In genomic region chr20:59923514-59923913, GRCh38 we compare ENCODE assay signal across 25 cellular contexts. TPM values are rescaled to one million over a fixed set of nuclear protein-coding genes. Genes with fewer than 3 reads are reported as not detected.
A peak's percentile ranks its signal among the peaks of the same experiment; 100 is the strongest.
DNase-seq lines count a peak whose midpoint lies in the region; ATAC-seq and TF ChIP-seq lines count a peak whose summit lies in the region.
"Had no signal": no experiment of that assay in that cellular context is flagged by ENCODE, and none has a peak within 500 bp of the region (broad histone marks: within the 10 kb centered on the region; RNA-seq: fewer than 3 reads in every experiment).

No MANE protein-coding gene starts in this region.

- intact Hi-C loops in Calu3 (cut with micrococcal nuclease; ENCODE audit: unreplicated experiment): loop anchor here (5.0 kb wide), 1 partner anchor 151 kb away; no protein-coding TSS in a partner anchor

- DNase-seq in Calu3 (no peak), kidney tubule cell (ENCODE audit: low spot score) (peak; percentile 13), NCI-H1417 treated with DMSO at 0.1 percent for 48 hours (lab: John Stamatoyannopoulos, UW) (no peak)
- DNase-seq: C1 segment of cervical spinal cord; CD4-positive, alpha-beta memory T cell; COR-L47; DMS 273 treated with DMSO at 0.1 percent for 48 hours; DND-41; GM23248; H9; HFFc6; KBM-7; MM.1S; NCI-H1694; NCI-H2029 treated with DMSO at 0.1 percent for 48 hours; NCI-H446 treated with DMSO at 0.1 percent for 48 hours; NCI-H526; NCI-H82; SHP77 treated with DMSO at 0.1 percent for 48 hours had no signal

- no peaks in the 10 kb centered on the region for H3K9me3 ChIP-seq in HEK293 (ENCODE audit: control insufficient read depth, insufficient read depth, low read depth, low read length)

- peaks cover 4% of the 10 kb centered on the region for H3K36me3 Mint-ChIP-seq in Calu3 (ENCODE audit: insufficient read depth, unreplicated experiment)
- no peaks in the 10 kb centered on the region for H3K36me3 Mint-ChIP-seq in activated T-helper 17 cell treated with anti-CD3 and anti-CD28 coated beads, Interleukin-2, amount 50 U/mL, for 72 hours (ENCODE audit: low read depth)
- H3K36me3 Mint-ChIP-seq: CD4-positive, alpha-beta memory T cell had no signal

- peak; percentile 45 for ATAC-seq in activated T-helper 17 cell treated with anti-CD3 and anti-CD28 coated beads, Interleukin-2, amount 50 U/mL, for 72 hours (replicated peaks)
- no peak for ATAC-seq in esophagus mucosa
- no peak for ATAC-seq in HG03175 (IDR thresholded peaks at IDR 0.05; ENCODE audit: unreplicated experiment)
- ATAC-seq: Panc1 had no signal

- H3K27me3 Mint-ChIP-seq in Calu3 (ENCODE audit: unreplicated experiment): no peaks in the 10 kb centered on the region
- H3K27me3 Mint-ChIP-seq in activated T-helper 17 cell treated with anti-CD3 and anti-CD28 coated beads, Interleukin-2, amount 50 U/mL, for 72 hours: no peaks in the 10 kb centered on the region

- peaks cover 55% of the 10 kb centered on the region for H3K4me1 Mint-ChIP-seq in Calu3 (ENCODE audit: low read depth, unreplicated experiment)
- H3K4me1 Mint-ChIP-seq in activated T-helper 17 cell treated with anti-CD3 and anti-CD28 coated beads, Interleukin-2, amount 50 U/mL, for 72 hours: no peaks in the 10 kb centered on the region
- H3K4me1 Mint-ChIP-seq: CD4-positive, alpha-beta memory T cell had no signal

- H3K4me3 ChIP-seq in HEK293 (ENCODE audit: low read depth, low read length): no peak overlapping the region
- H3K4me3 ChIP-seq: GM23248, SK-N-MC had no signal

- POLR2A ChIA-PET in HEK293 (lab: Yijun Ruan, JAX): no interaction called here

- H3K36me3 ChIP-seq in HEK293 (ENCODE audit: control insufficient read depth in 2 of 2, insufficient read depth in 1 of 2, low read length in 2 of 2): no peaks in the 10 kb centered on the region

- no peaks in the 10 kb centered on the region for H3K9me3 Mint-ChIP-seq in Calu3 (ENCODE audit: low read depth, unreplicated experiment)
- no peaks in the 10 kb centered on the region for H3K9me3 Mint-ChIP-seq in activated T-helper 17 cell treated with anti-CD3 and anti-CD28 coated beads, Interleukin-2, amount 50 U/mL, for 72 hours
- H3K9me3 Mint-ChIP-seq: CD4-positive, alpha-beta memory T cell; H9; HFFc6 had no signal

- H3K27ac ChIP-seq in HEK293 (ENCODE audit: extremely low read depth, low read depth, low read length): no peak overlapping the region
- H3K27ac ChIP-seq: GM23248, SK-N-MC had no signal

- CTCF ChIA-PET in Calu3 (lab: Charles Lee): interaction anchor here (1.0 kb wide), 1 partner anchor 11 kb away, joined by 3 read pairs; no protein-coding TSS in a partner anchor
- CTCF ChIA-PET in HEK293 (lab: Yijun Ruan, JAX): interaction anchor here (0.7 to 0.9 kb wide), 2 partner anchors 11 to 21 kb away, joined by 5 to 6 read pairs; no protein-coding TSS in a partner anchor

- peaks cover 28% of the 10 kb centered on the region for H3K4me1 ChIP-seq in HEK293 (ENCODE audit: control insufficient read depth, insufficient read depth, low read length)

- no TSS peak for BruUV-seq in Calu3 (replicated peaks; lab: Mats Ljungman, UMichigan)

- no peak overlapping the region for H3K4me3 Mint-ChIP-seq in Calu3 (ENCODE audit: low read depth, unreplicated experiment)
- no peak overlapping the region for H3K4me3 Mint-ChIP-seq in activated T-helper 17 cell treated with anti-CD3 and anti-CD28 coated beads, Interleukin-2, amount 50 U/mL, for 72 hours
- H3K4me3 Mint-ChIP-seq: H9, HFFc6 had no signal

- peak overlapping the region; percentile 26 for H3K27ac Mint-ChIP-seq in Calu3 (ENCODE audit: unreplicated experiment)
- no peak overlapping the region for H3K27ac Mint-ChIP-seq in activated T-helper 17 cell treated with anti-CD3 and anti-CD28 coated beads, Interleukin-2, amount 50 U/mL, for 72 hours
- H3K27ac Mint-ChIP-seq: CD4-positive, alpha-beta memory T cell; H9; HFFc6 had no signal

- TF ChIP-seq CTCF in Calu3 (IDR thresholded peaks at IDR 0.05; ENCODE audit: unreplicated experiment) (no peak), HEK293 (tag by site-specific recombination; IDR thresholded peaks at IDR 0.05) (no peak)

TF ChIP-seq in HEK293, 187 proteins besides CTCF, POLR2A, EP300 and RAD21:
- TF ChIP-seq ATF2 (tag by site-specific recombination; IDR thresholded peaks at IDR 0.05; ENCODE audit: low read depth) (peak; percentile 67), ZNF19 (tag by site-specific recombination; IDR thresholded peaks at IDR 0.05; ENCODE audit: low read depth) (no peak), ZNF664 (tag by site-specific recombination; IDR thresholded peaks at IDR 0.05) (peak; percentile 39; the same call in 1 of the 2 replicates), BCL11B (tag by site-specific recombination; IDR thresholded peaks at IDR 0.05; ENCODE audit: low read depth) (no peak)

RNA-seq across cellular contexts. Expression of gene SYCP2, which starts 9.9 kb away (rescaled TPM):
- 56.0 and 58.1 TPM in 2 replicates for total RNA-seq in Calu3 (2022)
- total RNA-seq in activated T-helper 17 cell treated with anti-CD3 and anti-CD28 coated beads, Interleukin-2, amount 50 U/mL, for 72 hours: 1 to 10 TPM; 2.5 to 6.7 TPM
- total RNA-seq in esophagus mucosa: 0.60 TPM

RNA-seq across cellular contexts. Expression of gene PPP1R3D, which starts 16.6 kb away (rescaled TPM):
- total RNA-seq in Calu3 (2022) (16.6 and 17.9 TPM in 2 replicates), esophagus mucosa (8.6 TPM)
- 1 to 10 TPM; 5.3 to 5.9 TPM for total RNA-seq in activated T-helper 17 cell treated with anti-CD3 and anti-CD28 coated beads, Interleukin-2, amount 50 U/mL, for 72 hours

RNA-seq across cellular contexts. Expression of gene FAM217B, which starts 16.7 kb away (rescaled TPM):
- total RNA-seq in Calu3 (2022) (32.3 and 34.4 TPM in 2 replicates), esophagus mucosa (11.0 TPM)
- 10 to 100 TPM; 16.6 to 20.9 TPM for total RNA-seq in activated T-helper 17 cell treated with anti-CD3 and anti-CD28 coated beads, Interleukin-2, amount 50 U/mL, for 72 hours

RNA-seq across cellular contexts. Expression of gene CDH26, which starts 34.7 kb away (rescaled TPM):
- total RNA-seq in Calu3 (2022) (0.76 and 1.1 TPM in 2 replicates), esophagus mucosa (1.3 TPM)
- total RNA-seq in activated T-helper 17 cell treated with anti-CD3 and anti-CD28 coated beads, Interleukin-2, amount 50 U/mL, for 72 hours: 1 to 10 TPM in 1 of 2 donors, under 1 TPM in 1; 0.56 to 2.6 TPM
- total RNA-seq: GM23248 had no signal
